9 cellular contexts compared by ENCODE assay signal in genomic region chr2:174729797-174730529, GRCh38. TPM values are rescaled to one million over a fixed set of nuclear protein-coding genes. Genes with fewer than 3 reads are reported as not detected.
A peak's percentile ranks its signal among the peaks of the same experiment; 100 is the strongest.
DNase-seq lines count a peak whose midpoint lies in the region; ATAC-seq lines count a peak whose summit lies in the region.
"Had no signal": no experiment of that assay in that cellular context is flagged by ENCODE, and none has a peak within 500 bp of the region (broad histone marks: within the 10 kb centered on the region; RNA-seq: fewer than 3 reads in every experiment).

No MANE protein-coding gene starts in this region.

- ATAC-seq in HG02623 (IDR thresholded peaks at IDR 0.05; ENCODE audit: unreplicated experiment) (no peak), GM21515 (IDR thresholded peaks at IDR 0.05; ENCODE audit: unreplicated experiment) (no peak)

- DNase-seq in D341Med (ENCODE audit: low spot score) (peak; percentile 45), T-helper 1 cell (peak in 3 of 5 donors; percentile 21 to 39 (median 25)), dermis blood vessel endothelial cell (peak; percentile 39), lung microvascular endothelial cell (ENCODE audit: low read depth in 2 of 2) (peak; percentile 5 to 14), G401 (ENCODE audit: low spot score) (no peak)
- DNase-seq in stimulated activated naive CD4-positive, alpha-beta T cell treated with Interleukin-2 at 50 U/mL for 16 hours (lab: John Stamatoyannopoulos, UW), result peak; percentile 26

- in situ Hi-C loops in G401 (cut with HindIII; ENCODE audit: low sequenced_read_pairs), result no loop called here

RNA-seq across cellular contexts. Expression of gene CHRNA1, which starts 34.3 kb away (rescaled TPM):
- 0.51 TPM in 2 replicates for total RNA-seq in dermis blood vessel endothelial cell
- 0.40 and 1.1 TPM in 2 replicates for total RNA-seq in lung microvascular endothelial cell
- total RNA-seq in G401 (2014; rRNA removed; shearing (Covaris generic)), result not detected in 2 replicates
- total RNA-seq: bronchial epithelial cell had no signal
